In genomic region chr12:3150820-3151590, GRCh38 we compare ENCODE assay signal across 15 cellular contexts.
DNase-seq lines count a peak whose midpoint lies in the region; ATAC-seq and TF ChIP-seq lines count a peak whose summit lies in the region.
"Had no signal": no experiment of that assay in that cellular context is flagged by ENCODE, and none has a peak within 500 bp of the region (broad histone marks: within the 10 kb centered on the region; RNA-seq: fewer than 3 reads in every experiment).

No MANE protein-coding gene starts in this region.

- H3K27me3 Mint-ChIP-seq in nephron progenitor cell (ENCODE audit: low read depth, poor library complexity), result peaks cover 4% of the 10 kb centered on the region
- H3K27me3 Mint-ChIP-seq: CD4-positive, CD25-positive, alpha-beta regulatory T cell had no signal

- peak overlapping the region; percentile 64 for H3K4me3 Mint-ChIP-seq in nephron progenitor cell
- H3K4me3 Mint-ChIP-seq: activated CD4-positive, alpha-beta T cell treated with anti-CD3 and anti-CD28 coated beads for 36 hours; CD4-positive, CD25-positive, alpha-beta regulatory T cell; memory B cell; stimulated activated naive B cell treated with anti-CD40 and anti-IgM and Interleukin-4, amounts not matched to agents 10 μg/mL and 1 μg/mL and 100 μg/mL, for 72 hours had no signal

- peaks cover 96% of the 10 kb centered on the region for H3K4me1 Mint-ChIP-seq in nephron progenitor cell

- no peak for TF ChIP-seq EP300 in sigmoid colon (IDR thresholded peaks at IDR 0.05)

- no peaks in the 10 kb centered on the region for H3K9me3 ChIP-seq in sigmoid colon

- no peak for ATAC-seq in HG03439 (IDR thresholded peaks at IDR 0.05; ENCODE audit: unreplicated experiment)
- ATAC-seq in GM18873 (IDR thresholded peaks at IDR 0.05; ENCODE audit: low FRiP score, unreplicated experiment), result no peak
- ATAC-seq in GM21576 (IDR thresholded peaks at IDR 0.05; ENCODE audit: unreplicated experiment), result no peak
- ATAC-seq: activated CD4-positive, alpha-beta T cell treated with anti-CD3 and anti-CD28 coated beads for 36 hours; esophagus mucosa; GM12878; Panc1; stimulated activated naive B cell treated with anti-CD40 and anti-IgM and Interleukin-4, amounts not matched to agents 10 μg/mL and 1 μg/mL and 100 μg/mL, for 72 hours had no signal

- intact Hi-C loops in sigmoid colon (cut with DNase I), result no loop called here

- DNase-seq in DMS153 (lab: John Stamatoyannopoulos, UW), result peak; percentile 90
- DNase-seq in NCI-H69 (lab: John Stamatoyannopoulos, UW), result peak; percentile 51
- peak; percentile 30 for DNase-seq in fibroblast of mammary gland (ENCODE audit: low read depth)
- no peak for DNase-seq in nephron progenitor cell
- DNase-seq in sigmoid colon, result no peak
- DNase-seq: activated CD4-positive, alpha-beta T cell treated with anti-CD3 and anti-CD28 coated beads for 36 hours; CD4-positive, CD25-positive, alpha-beta regulatory T cell; stimulated activated naive B cell treated with anti-CD40 and anti-IgM and Interleukin-4, amounts not matched to agents 10 μg/mL and 1 μg/mL and 100 μg/mL, for 72 hours had no signal

- peaks cover 0 to 41% (median 30%) of the 10 kb centered on the region in 4 donors for H3K4me1 ChIP-seq in sigmoid colon

- H3K36me3 ChIP-seq in sigmoid colon, result no peaks in the 10 kb centered on the region

- peak overlapping the region; percentile 2 for H3K27ac Mint-ChIP-seq in nephron progenitor cell
- H3K27ac Mint-ChIP-seq: activated CD4-positive, alpha-beta T cell treated with anti-CD3 and anti-CD28 coated beads for 36 hours; CD4-positive, CD25-positive, alpha-beta regulatory T cell; memory B cell; stimulated activated naive B cell treated with anti-CD40 and anti-IgM and Interleukin-4, amounts not matched to agents 10 μg/mL and 1 μg/mL and 100 μg/mL, for 72 hours had no signal

- TF ChIP-seq POLR2A in sigmoid colon (IDR thresholded peaks at IDR 0.05), result no peak

- TF ChIP-seq CTCF in fibroblast of mammary gland (conservative IDR thresholded peaks at IDR 0.05; ENCODE audit: control insufficient read depth, insufficient read depth, low read depth, low read length), result no peak
- no peak for TF ChIP-seq CTCF in nephron progenitor cell (IDR thresholded peaks at IDR 0.05)
- TF ChIP-seq CTCF in sigmoid colon (IDR thresholded peaks at IDR 0.05), result no peak

- no peaks in the 10 kb centered on the region for H3K9me3 Mint-ChIP-seq in nephron progenitor cell
- H3K9me3 Mint-ChIP-seq: memory B cell; stimulated activated naive B cell treated with anti-CD40 and anti-IgM and Interleukin-4, amounts not matched to agents 10 μg/mL and 1 μg/mL and 100 μg/mL, for 72 hours had no signal

- H3K27me3 ChIP-seq in sigmoid colon, result no peaks in the 10 kb centered on the region

- H3K36me3 Mint-ChIP-seq in nephron progenitor cell (ENCODE audit: low read depth), result no peaks in the 10 kb centered on the region
- H3K36me3 Mint-ChIP-seq: CD4-positive, CD25-positive, alpha-beta regulatory T cell; memory B cell; stimulated activated naive B cell treated with anti-CD40 and anti-IgM and Interleukin-4, amounts not matched to agents 10 μg/mL and 1 μg/mL and 100 μg/mL, for 72 hours had no signal

- H3K4me3 ChIP-seq in fibroblast of mammary gland (ENCODE audit: control insufficient read depth, low read depth, low read length), result no peak overlapping the region
- no peak overlapping the region for H3K4me3 ChIP-seq in sigmoid colon
- H3K4me3 ChIP-seq: GM12878 had no signal

- no peak overlapping the region for H3K27ac ChIP-seq in sigmoid colon

- 45 to 77% methylated on average over 15 of the region's 15 CpGs for WGBS in sigmoid colon, 2 donors

Comparison
In these comparisons a context has a peak if more than half of its experiments do, and no peak if none do; other contexts are left out.
1. DNase-seq: peak in DMS153 (single experiment), NCI-H69 (single experiment) and fibroblast of mammary gland (single experiment); none in nephron progenitor cell (single experiment) and sigmoid colon (single experiment).